In the genomic region with DNA sequence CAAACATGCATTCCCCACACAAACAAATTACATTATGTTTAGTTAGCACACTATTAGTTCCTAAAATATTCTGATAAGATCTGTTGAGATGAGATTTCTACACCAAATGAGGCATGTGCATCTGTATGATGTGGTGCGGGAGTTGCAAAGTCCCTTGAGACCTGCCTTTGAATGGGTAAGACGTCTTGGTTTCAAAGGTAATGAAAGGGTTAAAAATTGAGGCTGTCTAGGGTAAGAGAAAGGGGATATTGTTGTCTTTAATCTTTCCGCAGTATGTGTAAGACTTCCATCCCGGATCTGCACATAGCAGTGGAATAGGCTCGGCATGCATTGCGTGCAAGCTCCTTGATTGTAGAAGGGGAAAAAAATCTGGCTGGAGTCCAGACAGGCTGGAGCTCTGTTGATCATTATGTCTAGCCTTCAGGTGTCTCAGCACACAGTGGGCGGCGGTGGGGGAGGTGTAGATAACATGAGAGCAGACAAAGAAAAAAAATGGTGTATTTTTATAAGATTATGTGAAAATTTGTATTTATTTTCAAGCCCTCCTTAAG, we compare ENCODE assay signal across 8 cellular contexts.
A peak's percentile ranks its signal among the peaks of the same experiment; 100 is the strongest.
DNase-seq lines count a peak whose midpoint lies in the region; ATAC-seq and TF ChIP-seq lines count a peak whose summit lies in the region.

No MANE protein-coding gene starts in this region.

- no peak overlapping the region for H3K4me3 Mint-ChIP-seq in activated CD4-positive, alpha-beta T cell treated with anti-CD3 and anti-CD28 coated beads, Interleukin-2, amount 10 ng/mL, durations not matched to agents 24 days and 14 days

- peak; percentile 97 for DNase-seq in NCI-H446 treated with DMSO at 0.1 percent for 48 hours (lab: John Stamatoyannopoulos, UW)
- DNase-seq in activated CD4-positive, alpha-beta T cell treated with anti-CD3 and anti-CD28 coated beads, Interleukin-2, amount 10 ng/mL, durations not matched to agents 24 days and 14 days, result peak; percentile 85
- peak; percentile 26 for DNase-seq in effector CD8-positive, alpha-beta T cell (lab: John Stamatoyannopoulos, UW)
- peak; percentile 69 for DNase-seq in midbrain (lab: John Stamatoyannopoulos, UW)
- DNase-seq in stimulated activated CD8-positive, alpha-beta memory T cell treated with anti-CD3 and anti-CD28 coated beads, Interleukin-4, amount 100 ng/mL, for 48 hours, result peak; percentile 62

- no peak overlapping the region for H3K27ac Mint-ChIP-seq in activated CD4-positive, alpha-beta T cell treated with anti-CD3 and anti-CD28 coated beads, Interleukin-2, amount 10 ng/mL, durations not matched to agents 24 days and 14 days

- intact Hi-C loops in activated CD4-positive, alpha-beta T cell treated with anti-CD3 and anti-CD28 coated beads, Interleukin-2, amount 10 ng/mL, durations not matched to agents 24 days and 14 days (cut with micrococcal nuclease), result loop anchor here (1.0 to 10.0 kb wide), 8 partner anchors 8 to 778 kb away; a partner anchor contains a TSS

- H3K27me3 Mint-ChIP-seq in activated CD4-positive, alpha-beta T cell treated with anti-CD3 and anti-CD28 coated beads, Interleukin-2, amount 10 ng/mL, durations not matched to agents 24 days and 14 days, result no peaks in the 10 kb centered on the region

- peaks cover 23% of the 10 kb centered on the region for H3K4me1 Mint-ChIP-seq in activated CD4-positive, alpha-beta T cell treated with anti-CD3 and anti-CD28 coated beads, Interleukin-2, amount 10 ng/mL, durations not matched to agents 24 days and 14 days

- ATAC-seq in GM18873 (IDR thresholded peaks at IDR 0.05; ENCODE audit: low FRiP score, unreplicated experiment), result peak; percentile 44
- peak; percentile 62 for ATAC-seq in HG03175 (IDR thresholded peaks at IDR 0.05; ENCODE audit: unreplicated experiment)

- peak overlapping the region; percentile 68 for H3K27ac ChIP-seq in 22Rv1

- no peak for TF ChIP-seq CTCF in 22Rv1 (IDR thresholded peaks at IDR 0.05)

- H3K36me3 Mint-ChIP-seq in activated CD4-positive, alpha-beta T cell treated with anti-CD3 and anti-CD28 coated beads, Interleukin-2, amount 10 ng/mL, durations not matched to agents 24 days and 14 days (ENCODE audit: low read depth), result peaks cover 7% of the 10 kb centered on the region

- no peaks in the 10 kb centered on the region for H3K9me3 Mint-ChIP-seq in activated CD4-positive, alpha-beta T cell treated with anti-CD3 and anti-CD28 coated beads, Interleukin-2, amount 10 ng/mL, durations not matched to agents 24 days and 14 days

Comparison
In these comparisons a context has a peak if more than half of its experiments do, and no peak if none do; other contexts are left out.
1. Peak in every context shown above with its lines: DNase-seq, ATAC-seq and H3K27ac ChIP-seq.
2. DNase-seq: peak in every context shown above with its lines; median percentile 97 in NCI-H446 treated with DMSO at 0.1 percent for 48 hours; 85 in activated CD4-positive, alpha-beta T cell treated with anti-CD3 and anti-CD28 coated beads, Interleukin-2, amount 10 ng/mL, durations not matched to agents 24 days and 14 days; 69 in midbrain; 62 in stimulated activated CD8-positive, alpha-beta memory T cell treated with anti-CD3 and anti-CD28 coated beads, Interleukin-4, amount 100 ng/mL, for 48 hours; 26 in effector CD8-positive, alpha-beta T cell.